16 cellular contexts compared by ENCODE assay signal in the genomic region with DNA sequence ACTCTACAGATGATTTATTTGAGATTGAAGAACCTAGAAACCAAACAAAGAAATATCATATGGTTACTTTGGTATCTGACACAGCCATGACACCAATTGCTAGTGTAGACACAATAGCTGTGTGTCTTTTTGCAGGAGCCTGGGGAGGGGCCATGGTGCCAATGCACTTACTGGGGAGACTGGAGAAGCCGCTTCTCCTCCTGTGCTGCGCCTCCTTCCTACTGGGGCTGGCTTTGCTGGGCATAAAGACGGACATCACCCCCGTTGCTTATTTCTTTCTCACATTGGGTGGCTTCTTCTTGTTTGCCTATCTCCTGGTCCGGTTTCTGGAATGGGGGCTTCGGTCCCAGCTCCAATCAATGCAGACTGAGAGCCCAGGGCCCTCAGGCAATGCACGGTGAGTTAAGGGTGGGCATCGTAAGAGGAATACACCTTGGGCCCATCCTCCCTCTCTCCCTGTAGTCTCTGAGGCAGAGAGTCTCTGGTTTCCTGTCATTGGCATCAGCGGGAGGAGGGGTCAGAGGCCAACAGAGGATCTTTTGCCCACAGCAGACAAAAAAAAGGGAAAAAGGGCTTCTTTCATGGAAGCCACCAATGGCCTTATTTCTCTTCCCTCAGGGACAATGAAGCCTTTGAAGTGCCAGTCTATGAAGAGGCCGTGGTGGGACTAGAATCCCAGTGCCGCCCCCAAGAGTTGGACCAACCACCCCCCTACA. TPM values are rescaled to one million over a fixed set of nuclear protein-coding genes. Genes with fewer than 3 reads are reported as not detected.
DNase-seq lines count a peak whose midpoint lies in the region; ATAC-seq, FAIRE-seq and TF ChIP-seq lines count a peak whose summit lies in the region.
"Had no signal": no experiment of that assay in that cellular context is flagged by ENCODE, and none has a peak within 500 bp of the region (broad histone marks: within the 10 kb centered on the region; RNA-seq: fewer than 3 reads in every experiment).

No MANE protein-coding gene starts in this region.

- TF ChIP-seq POLR2A in A549 (IDR thresholded peaks at IDR 0.05; ENCODE audit: low read length) (no peak), Peyer's patch (IDR thresholded peaks at IDR 0.05) (no peak)

- TF ChIP-seq EP300 in A549 (IDR thresholded peaks at IDR 0.05): no peak

- H3K27ac ChIP-seq in A549 (peak overlapping the region in 1 of 2 experiments; percentile 73; a peak in 3 of 6 replicates), Peyer's patch (peak overlapping the region in 3 of 4 donors; percentile 55 to 87 (median 82)), neural progenitor cell (no peak overlapping the region)

- no peaks in the 10 kb centered on the region for H3F3A ChIP-seq in neural progenitor cell (ENCODE audit: low read depth)

- no peak overlapping the region for H3K27ac Mint-ChIP-seq in neural progenitor cell
- H3K27ac Mint-ChIP-seq: effector memory CD8-positive, alpha-beta T cell; stimulated activated memory B cell treated with anti-CD40 and anti-IgM and Interleukin-4, amounts not matched to agents 10 μg/mL and 1 μg/mL and 100 μg/mL, for 72 hours had no signal

- H3K4me3 Mint-ChIP-seq in neural progenitor cell: peak overlapping the region; percentile 42
- H3K4me3 Mint-ChIP-seq: stimulated activated memory B cell treated with anti-CD40 and anti-IgM and Interleukin-4, amounts not matched to agents 10 μg/mL and 1 μg/mL and 100 μg/mL, for 72 hours had no signal

- no peak overlapping the region for H2AFZ ChIP-seq in neural progenitor cell (replicated peaks)

- peaks cover 2% of the 10 kb centered on the region for H3K27me3 Mint-ChIP-seq in neural progenitor cell (ENCODE audit: insufficient read depth, low read depth)
- H3K27me3 Mint-ChIP-seq: effector memory CD8-positive, alpha-beta T cell; stimulated activated memory B cell treated with anti-CD40 and anti-IgM and Interleukin-4, amounts not matched to agents 10 μg/mL and 1 μg/mL and 100 μg/mL, for 72 hours had no signal

- H3K79me2 ChIP-seq in neural progenitor cell (ENCODE audit: low read depth): peaks cover 27% of the 10 kb centered on the region

- H3K9me3 ChIP-seq in A549 (no peaks in the 10 kb centered on the region), Peyer's patch (no peaks in the 10 kb centered on the region), neural progenitor cell (ENCODE audit: low read depth) (peaks cover 6% of the 10 kb centered on the region)

- intact Hi-C loops in head of caudate nucleus (cut with DNase I): no loop called here

- H3K9ac ChIP-seq in neural progenitor cell: no peak overlapping the region

- H3K27me3 ChIP-seq in Peyer's patch (no peaks in the 10 kb centered on the region), neural progenitor cell (peaks cover 12% of the 10 kb centered on the region)

- peaks cover 0 to under 1% (median 0%) of the 10 kb centered on the region in 3 donors for H3K36me3 ChIP-seq in Peyer's patch
- no peaks in the 10 kb centered on the region for H3K36me3 ChIP-seq in neural progenitor cell

- H3K36me3 Mint-ChIP-seq in neural progenitor cell: peaks cover 7% of the 10 kb centered on the region
- H3K36me3 Mint-ChIP-seq: natural killer cell; stimulated activated memory B cell treated with anti-CD40 and anti-IgM and Interleukin-4, amounts not matched to agents 10 μg/mL and 1 μg/mL and 100 μg/mL, for 72 hours had no signal

- ATAC-seq in A549 (no peak), GM21717 (IDR thresholded peaks at IDR 0.05; ENCODE audit: unreplicated experiment) (no peak)
- ATAC-seq: effector memory CD8-positive, alpha-beta T cell; natural killer cell; stimulated activated memory B cell treated with anti-CD40 and anti-IgM and Interleukin-4, amounts not matched to agents 10 μg/mL and 1 μg/mL and 100 μg/mL, for 72 hours had no signal

- 94% methylated on average over 11 of the region's 11 CpGs for WGBS in A549 (ENCODE audit: missing lambda C conversion rate)

- peak overlapping the region; percentile 35; the same call in 2 of the 3 replicates for H3K4me2 ChIP-seq in A549
- no peak overlapping the region for H3K4me2 ChIP-seq in neural progenitor cell

- peaks cover 39% of the 10 kb centered on the region for H3K4me1 Mint-ChIP-seq in neural progenitor cell

- TF ChIP-seq RAD21 in A549 (conservative IDR thresholded peaks at IDR 0.05 in 1 of 2, IDR thresholded peaks at IDR 0.05 in 1 of 2): no peak

- CTCF ChIA-PET in A549 (lab: Yijun Ruan, JAX): interaction anchor here (0.8 to 2.2 kb wide), 6 partner anchors 16 to 93 kb away, joined by 3 to 8 read pairs (median 4); no protein-coding TSS in a partner anchor

- H3K4me1 ChIP-seq in A549 (peaks cover 34% of the 10 kb centered on the region), Peyer's patch (peaks cover 3 to 38% (median 13%) of the 10 kb centered on the region in 4 donors), neural progenitor cell (peaks cover 18% of the 10 kb centered on the region)

- no peak for FAIRE-seq in A549 (lab: Jason Lieb, UNC)
- FAIRE-seq: D721Med had no signal

- POLR2A ChIA-PET in A549 (lab: Yijun Ruan, JAX): no interaction called here

- peaks cover 19% of the 10 kb centered on the region for H4K20me1 ChIP-seq in neural progenitor cell (ENCODE audit: low read depth)

- no peak overlapping the region for H3K4me3 ChIP-seq in A549
- H3K4me3 ChIP-seq in Peyer's patch: peak overlapping the region in 2 of 4 donors; percentile 50 to 55
- no peak overlapping the region for H3K4me3 ChIP-seq in neural progenitor cell

- DNase-seq in A549 (ENCODE audit: low read depth in 1 of 2, low spot score in 1 of 2) (no peak), Peyer's patch (no peak), head of caudate nucleus (peak in 36 of 42 donors; percentile 25 to 86 (median 67)), neural progenitor cell (ENCODE audit: low spot score) (no peak), HuH-7.5 (ENCODE audit: low spot score) (no peak), NCI-H2081 (lab: John Stamatoyannopoulos, UW) (no peak), T1000 (lab: John Stamatoyannopoulos, UW) (no peak)
- DNase-seq: activated CD4-positive, CD25-positive, alpha-beta regulatory T cell; activated naive CD4-positive, alpha-beta T cell treated with Interleukin-2 at 50 U/mL for 16 hours; effector memory CD8-positive, alpha-beta T cell; foreskin fibroblast; islet precursor cell; natural killer cell had no signal

- TF ChIP-seq CTCF in A549 (IDR thresholded peaks at IDR 0.05) (no peak), Peyer's patch (IDR thresholded peaks at IDR 0.05) (no peak), neural progenitor cell (IDR thresholded peaks at IDR 0.05) (no peak)

- peaks cover 9% of the 10 kb centered on the region for H3K9me3 Mint-ChIP-seq in neural progenitor cell
- H3K9me3 Mint-ChIP-seq: effector memory CD8-positive, alpha-beta T cell; natural killer cell had no signal

TF ChIP-seq in A549, 52 proteins besides CTCF, POLR2A, EP300 and RAD21 (continues in another document):
- TF ChIP-seq RNF2 (IDR thresholded peaks at IDR 0.05; ENCODE audit: borderline replicate concordance, low read depth): no peak
- no peak for TF ChIP-seq ATOH8 (CRISPR knock-in tag; IDR thresholded peaks at IDR 0.05; ENCODE audit: low read depth)
- no peak for TF ChIP-seq SMC3 (IDR thresholded peaks at IDR 0.05)
- no peak for TF ChIP-seq TFCP2L1 (CRISPR knock-in tag; IDR thresholded peaks at IDR 0.05)

RNA-seq across cellular contexts. Expression of gene TMEM139, which starts 1.2 kb away (rescaled TPM):
- polyA plus RNA-seq in A549 (2011; rRNA removed): 0.49 and 0.65 TPM in 2 replicates
- polyA plus RNA-seq in A549 (2012; cell fraction: cytosol; rRNA removed): 0.52 and 0.73 TPM in 2 replicates
- polyA plus RNA-seq in A549 (2012; cell fraction: nucleus; rRNA removed): 0.79 and 0.95 TPM in 2 replicates
- 0.37 to 0.71 TPM (median 0.42 TPM) in 3 replicates for polyA plus RNA-seq in A549 (2017; fragmentation: RNase III; extraction: RNeasy Plus Mini Kit Qiagen cat#74134 plus additional on column Dnase treatment)
- polyA minus RNA-seq in A549 (2011; rRNA and poly(A)+ RNA removed): 0.29 and 1.1 TPM in 2 replicates
- 100 to 1,000 TPM in 3 of 4 donors, 10 to 100 TPM in 1; 54.5 to 162 (median 130) TPM for total RNA-seq in Peyer's patch
- total RNA-seq in neural progenitor cell (ENCODE audit: low replicate concordance): 0.94 and 5.4 TPM in 2 replicates
- total RNA-seq: natural killer cell had no signal

RNA-seq across cellular contexts. Expression of gene CASP2, which starts 2.2 kb away (rescaled TPM):
- polyA plus RNA-seq in A549 (2011; rRNA removed) (24.6 and 26.0 TPM in 2 replicates), A549 (2017; fragmentation: RNase III; extraction: RNeasy Plus Mini Kit Qiagen cat#74134 plus additional on column Dnase treatment) (17.7 to 19.9 TPM (median 18.7 TPM) in 3 replicates)
- polyA plus RNA-seq in A549 (2012; cell fraction: cytosol; rRNA removed): 12.4 and 14.5 TPM in 2 replicates
- 30.5 and 39.3 TPM in 2 replicates for polyA plus RNA-seq in A549 (2012; cell fraction: nucleus; rRNA removed)
- polyA minus RNA-seq in A549 (2011; rRNA and poly(A)+ RNA removed): 53.6 and 55.0 TPM in 2 replicates
- total RNA-seq in Peyer's patch (10 to 100 TPM; 34.8 to 43.7 (median 38.3) TPM), neural progenitor cell (ENCODE audit: low replicate concordance) (21.0 and 39.8 TPM in 2 replicates)

RNA-seq across cellular contexts. Expression of gene GSTK1, which starts 22.7 kb away (rescaled TPM):
- polyA plus RNA-seq in A549 (2011; rRNA removed) (76.6 and 96.5 TPM in 2 replicates), A549 (2017; fragmentation: RNase III; extraction: RNeasy Plus Mini Kit Qiagen cat#74134 plus additional on column Dnase treatment) (80.8 to 92.9 TPM (median 91.5 TPM) in 3 replicates)
- 98.6 and 104 TPM in 2 replicates for polyA plus RNA-seq in A549 (2012; cell fraction: cytosol; rRNA removed)
- 128 and 176 TPM in 2 replicates for polyA plus RNA-seq in A549 (2012; cell fraction: nucleus; rRNA removed)
- 44.4 and 62.6 TPM in 2 replicates for polyA minus RNA-seq in A549 (2011; rRNA and poly(A)+ RNA removed)
- total RNA-seq in Peyer's patch (100 to 1,000 TPM; 202 to 580 (median 484) TPM), neural progenitor cell (ENCODE audit: low replicate concordance) (45.3 and 61.6 TPM in 2 replicates)

RNA-seq across cellular contexts. Expression of gene CLCN1, which starts 29.9 kb away (rescaled TPM):
- polyA plus RNA-seq in A549 (2011; rRNA removed) (0.08 TPM in 1 of 2 replicates, not detected in the other), A549 (2017; fragmentation: RNase III; extraction: RNeasy Plus Mini Kit Qiagen cat#74134 plus additional on column Dnase treatment) (0.03 TPM in 1 of 3 replicates, not detected in the others)
- 0.01 and 0.03 TPM in 2 replicates for polyA plus RNA-seq in A549 (2012; cell fraction: cytosol; rRNA removed)
- 0.06 TPM in 1 of 2 replicates, not detected in the other for polyA plus RNA-seq in A549 (2012; cell fraction: nucleus; rRNA removed)
- 0.08 and 0.10 TPM in 2 replicates for polyA minus RNA-seq in A549 (2011; rRNA and poly(A)+ RNA removed)
- total RNA-seq in Peyer's patch (1 to 10 TPM in 3 of 4 donors, not detected in 1; 1.1 to 6.5 (median 2.5) TPM), neural progenitor cell (ENCODE audit: low replicate concordance) (not detected in 2 replicates)

Comparison
In these comparisons a context has a peak if more than half of its experiments do, and no peak if none do; other contexts are left out.
1. DNase-seq: peak in head of caudate nucleus (36 of 42); none in A549 (0 of 2), Peyer's patch (0 of 3), neural progenitor cell (single experiment), HuH-7.5 (single experiment), NCI-H2081 (0 of 2) and T1000 (single experiment).